In the genomic region with DNA sequence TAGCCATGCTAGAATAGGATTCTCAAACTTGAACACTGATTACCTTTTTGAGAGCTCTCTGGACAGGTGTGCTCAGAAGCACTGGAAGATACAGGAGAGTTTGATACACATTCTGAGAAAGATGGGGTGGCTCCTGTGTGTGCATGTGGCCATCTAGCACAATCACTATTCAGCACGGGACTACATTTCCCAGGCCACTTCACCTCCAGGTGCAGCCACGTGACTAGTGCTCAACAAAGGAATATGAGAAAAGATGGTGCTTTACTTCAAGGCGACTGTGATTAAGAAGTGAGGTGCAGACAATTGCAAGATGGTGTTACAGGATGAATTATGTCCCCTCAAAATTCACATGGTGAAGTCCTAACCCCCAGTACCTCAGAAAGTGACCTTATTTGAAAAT, we compare ENCODE assay signal across 22 cellular contexts.
A peak's percentile ranks its signal among the peaks of the same experiment; 100 is the strongest.
DNase-seq lines count a peak whose midpoint lies in the region; ATAC-seq, FAIRE-seq and TF ChIP-seq lines count a peak whose summit lies in the region.
"Had no signal": no experiment of that assay in that cellular context is flagged by ENCODE, and none has a peak within 500 bp of the region (broad histone marks: within the 10 kb centered on the region; RNA-seq: fewer than 3 reads in every experiment).

No MANE protein-coding gene starts in this region.

- peak overlapping the region; percentile 50; the same call in 1 of the 2 replicates for H2BK20ac ChIP-seq in IMR-90 (ENCODE audit: low read depth, low read length)

- no peak for TF ChIP-seq POLR2A in IMR-90 (IDR thresholded peaks at IDR 0.05; ENCODE audit: low read depth, low read length)
- no peak for TF ChIP-seq POLR2A in GM12892 (IDR thresholded peaks at IDR 0.05; ENCODE audit: low read depth, low read length)

- TF ChIP-seq CTCF in IMR-90 (conservative IDR thresholded peaks at IDR 0.05; ENCODE audit: low read depth, low read length) (no peak), activated B cell treated with CpG ODN at 0.5 μM for 24 hours (IDR thresholded peaks at IDR 0.05) (no peak), tibial artery (IDR thresholded peaks at IDR 0.05) (no peak)

- H3K4me1 ChIP-seq in IMR-90 (ENCODE audit: control insufficient read depth, insufficient read depth, low read length), result peaks cover 11% of the 10 kb centered on the region
- peaks cover 0 to 18% (median 3%) of the 10 kb centered on the region in 4 donors for H3K4me1 ChIP-seq in tibial artery

- DNase-seq in activated CD4-positive, alpha-beta T cell treated with anti-CD3 and anti-CD28 coated beads, Interleukin-2, amount 10 ng/mL, durations not matched to agents 7 days and 5 days, result no peak
- no peak for DNase-seq in activated CD4-positive, alpha-beta T cell treated with anti-CD3 and anti-CD28 coated beads for 4 hours
- no peak for DNase-seq in IMR-90
- DNase-seq in activated B cell treated with CpG ODN at 0.5 μM for 24 hours, result no peak
- DNase-seq in naive B cell, result no peak
- DNase-seq in GM12892 (ENCODE audit: insufficient read length), result no peak
- no peak for DNase-seq in tibial artery
- DNase-seq: activated CD4-positive, alpha-beta T cell treated with anti-CD3 and anti-CD28 coated beads for 1 hour; activated CD8-positive, alpha-beta memory T cell treated with anti-CD3 and anti-CD28 coated beads, Interleukin-2, amount 50 U/mL, for 4 hours; Calu3; dorsolateral prefrontal cortex; EL; GM23248; heart left ventricle; MG63; NCI-H1417 treated with DMSO at 0.1 percent for 48 hours; NCI-H2171; ovary had no signal

- H3K9me3 ChIP-seq in IMR-90 (ENCODE audit: control insufficient read depth, insufficient read depth, low read length) (no peaks in the 10 kb centered on the region), tibial artery (no peaks in the 10 kb centered on the region)
- H3K9me3 ChIP-seq: heart left ventricle, MG63, ovary, right atrium auricular region had no signal

- no peaks in the 10 kb centered on the region for H3K36me3 ChIP-seq in IMR-90 (ENCODE audit: control insufficient read depth, insufficient read depth, low read length)
- H3K36me3 ChIP-seq in tibial artery, result peaks cover 0 to under 1% (median 0%) of the 10 kb centered on the region in 3 donors
- H3K36me3 ChIP-seq: heart left ventricle, MG63, ovary, right atrium auricular region had no signal

- no peak overlapping the region; the same call in 1 of the 2 replicates for H4K5ac ChIP-seq in IMR-90 (ENCODE audit: low read depth, low read length)

- H3K36me3 Mint-ChIP-seq in activated CD4-positive, alpha-beta T cell treated with anti-CD3 and anti-CD28 coated beads, Interleukin-2, amount 10 ng/mL, durations not matched to agents 7 days and 5 days (ENCODE audit: low read depth), result peaks cover 42% of the 10 kb centered on the region
- H3K36me3 Mint-ChIP-seq in activated B cell treated with CpG ODN at 0.5 μM for 24 hours (ENCODE audit: low read depth), result peaks cover 35% of the 10 kb centered on the region
- peaks cover 25 to 33% of the 10 kb centered on the region in 2 donors for H3K36me3 Mint-ChIP-seq in naive B cell
- H3K36me3 Mint-ChIP-seq: natural killer cell treated with Interleukin-12 subunit alpha and Interleukin-12 subunit beta and Interleukin-15 and Interleukin-18, amount 100 ng/mL, for 72 hours had no signal

- peaks cover 76% of the 10 kb centered on the region for H3K4me1 Mint-ChIP-seq in activated CD4-positive, alpha-beta T cell treated with anti-CD3 and anti-CD28 coated beads, Interleukin-2, amount 10 ng/mL, durations not matched to agents 7 days and 5 days
- H3K4me1 Mint-ChIP-seq in activated B cell treated with CpG ODN at 0.5 μM for 24 hours (peaks cover 81% of the 10 kb centered on the region), naive B cell (peaks cover 48 to 84% (median 52%) of the 10 kb centered on the region in 3 donors)

- H3K4me3 ChIP-seq in IMR-90 (ENCODE audit: insufficient read depth, low read depth, low read length) (no peak overlapping the region), tibial artery (no peak overlapping the region)
- H3K4me3 ChIP-seq: BLaER1, dorsolateral prefrontal cortex, GM23248, heart left ventricle, MG63, ovary, right atrium auricular region had no signal

- no peak for FAIRE-seq in GM12892 (lab: Jason Lieb, UNC)

- no peak overlapping the region for H3K27ac ChIP-seq in IMR-90 (ENCODE audit: insufficient read depth, low read length)
- no peak overlapping the region for H3K27ac ChIP-seq in tibial artery
- H3K27ac ChIP-seq: BLaER1, dorsolateral prefrontal cortex, GM23248, heart left ventricle, ovary, right atrium auricular region had no signal

- no peak overlapping the region for H2AFZ ChIP-seq in IMR-90 (replicated peaks; ENCODE audit: low read length, poor library complexity)
- H2AFZ ChIP-seq: GM23248 had no signal

- no peak for TF ChIP-seq RAD21 in IMR-90 (IDR thresholded peaks at IDR 0.05; ENCODE audit: low read length)

- no peaks in the 10 kb centered on the region for H3K27me3 ChIP-seq in IMR-90 (ENCODE audit: control insufficient read depth, insufficient read depth, low read length)
- no peaks in the 10 kb centered on the region for H3K27me3 ChIP-seq in tibial artery
- H3K27me3 ChIP-seq: BLaER1, dorsolateral prefrontal cortex, heart left ventricle, MG63, ovary, right atrium auricular region had no signal

- peaks cover 8% of the 10 kb centered on the region for H3K9me3 Mint-ChIP-seq in activated CD4-positive, alpha-beta T cell treated with anti-CD3 and anti-CD28 coated beads, Interleukin-2, amount 10 ng/mL, durations not matched to agents 7 days and 5 days
- H3K9me3 Mint-ChIP-seq in activated B cell treated with CpG ODN at 0.5 μM for 24 hours (no peaks in the 10 kb centered on the region), naive B cell (peaks cover 0 to 7% (median 2%) of the 10 kb centered on the region in 7 donors)
- H3K9me3 Mint-ChIP-seq: natural killer cell treated with Interleukin-12 subunit alpha and Interleukin-12 subunit beta and Interleukin-15 and Interleukin-18, amount 100 ng/mL, for 72 hours had no signal

- H2BK120ac ChIP-seq in IMR-90 (ENCODE audit: low read depth, low read length), result peak overlapping the region; percentile 5; the same call in 1 of the 2 replicates

- 100% methylated on average over 1 of the region's 3 CpGs; no CpG with 5 or more reads in 1 of the 2 experiments for WGBS in IMR-90 (ENCODE audit: extremely low coverage in 2 of 2, insufficient read length in 1 of 2), 2 experiments

- CTCF ChIA-PET in activated CD4-positive, alpha-beta T cell treated with anti-CD3 and anti-CD28 coated beads, Interleukin-2, amount 10 ng/mL, durations not matched to agents 7 days and 5 days (lab: Charles Lee), result interaction anchor here (1.5 kb wide), 1 partner anchor 9 kb away, joined by 4 read pairs; no protein-coding TSS in a partner anchor
- CTCF ChIA-PET in IMR-90 (lab: Yijun Ruan, JAX), result no interaction called here
- CTCF ChIA-PET in activated B cell treated with CpG ODN at 0.5 μM for 24 hours (lab: Charles Lee), result no interaction called here

- no peak overlapping the region for H3K9ac ChIP-seq in IMR-90 (ENCODE audit: low read depth, low read length)
- H3K9ac ChIP-seq: BLaER1, GM23248 had no signal

- peak overlapping the region; percentile 95; the same call in 1 of the 3 replicates for H2BK15ac ChIP-seq in IMR-90 (ENCODE audit: low read depth, low read length)

- ATAC-seq in IMR-90 (ENCODE audit: low read depth) (no peak), activated B cell treated with CpG ODN at 0.5 μM for 24 hours (ENCODE audit: low read depth) (no peak), naive B cell (ENCODE audit: low read depth in 2 of 2) (no peak), HG03045 (IDR thresholded peaks at IDR 0.05; ENCODE audit: unreplicated experiment) (no peak)
- ATAC-seq: heart left ventricle; natural killer cell treated with Interleukin-12 subunit alpha and Interleukin-12 subunit beta and Interleukin-15 and Interleukin-18, amount 100 ng/mL, for 72 hours had no signal

- H3K23ac ChIP-seq in IMR-90 (ENCODE audit: low read depth, low read length), result no peak overlapping the region

- H4K8ac ChIP-seq in IMR-90 (ENCODE audit: low read depth in 2 of 2, low read length in 2 of 2), result no peak overlapping the region

- H4K91ac ChIP-seq in IMR-90 (ENCODE audit: insufficient read depth, low read depth, low read length), result 0 out of 2 replicates have a peak overlapping the region, but pooled peaks have one; percentile 13

- dilution Hi-C loops in IMR-90 (cut with HindIII; ENCODE audit: low sequenced_read_pairs, unreplicated experiment), result no loop called here

- in situ Hi-C loops in IMR-90 (cut with MboI; ENCODE audit: low sequenced_read_pairs), result no loop called here

- no peak overlapping the region for H3K56ac ChIP-seq in IMR-90 (ENCODE audit: extremely low read depth, insufficient read depth, low read length)

- POLR2A ChIA-PET in activated CD4-positive, alpha-beta T cell treated with anti-CD3 and anti-CD28 coated beads, Interleukin-2, amount 10 ng/mL, durations not matched to agents 7 days and 5 days (lab: Charles Lee), result no interaction called here
- POLR2A ChIA-PET in IMR-90 (lab: Charles Lee; ENCODE audit: unreplicated experiment) (no interaction called here), activated B cell treated with CpG ODN at 0.5 μM for 24 hours (lab: Charles Lee) (no interaction called here)

- no TSS peak for BruUV-seq in IMR-90 (replicated peaks; lab: Mats Ljungman, UMichigan)

- H2AK9ac ChIP-seq in IMR-90 (replicated peaks; ENCODE audit: low read depth, low read length, poor library complexity), result no peak overlapping the region

- H3K27ac Mint-ChIP-seq in activated CD4-positive, alpha-beta T cell treated with anti-CD3 and anti-CD28 coated beads, Interleukin-2, amount 10 ng/mL, durations not matched to agents 7 days and 5 days, result peak overlapping the region; percentile 73
- H3K27ac Mint-ChIP-seq in activated B cell treated with CpG ODN at 0.5 μM for 24 hours, result peak overlapping the region; percentile 78
- H3K27ac Mint-ChIP-seq in naive B cell, result peak overlapping the region; percentile 49 to 88 (median 68)
- H3K27ac Mint-ChIP-seq: natural killer cell treated with Interleukin-12 subunit alpha and Interleukin-12 subunit beta and Interleukin-15 and Interleukin-18, amount 100 ng/mL, for 72 hours had no signal

- H3K18ac ChIP-seq in IMR-90 (ENCODE audit: low read depth, low read length), result no peak overlapping the region

- H3K27me3 Mint-ChIP-seq in activated CD4-positive, alpha-beta T cell treated with anti-CD3 and anti-CD28 coated beads, Interleukin-2, amount 10 ng/mL, durations not matched to agents 7 days and 5 days, result no peaks in the 10 kb centered on the region
- H3K27me3 Mint-ChIP-seq in activated B cell treated with CpG ODN at 0.5 μM for 24 hours, result no peaks in the 10 kb centered on the region
- no peaks in the 10 kb centered on the region for H3K27me3 Mint-ChIP-seq in naive B cell

- H2BK5ac ChIP-seq in IMR-90 (ENCODE audit: low read depth, low read length, poor library complexity, severe bottlenecking), result no peak overlapping the region

- no peak overlapping the region; the same call in 1 of the 2 replicates for H3K14ac ChIP-seq in IMR-90 (replicated peaks; ENCODE audit: low read depth, low read length)

- H3K4me3 Mint-ChIP-seq in activated CD4-positive, alpha-beta T cell treated with anti-CD3 and anti-CD28 coated beads, Interleukin-2, amount 10 ng/mL, durations not matched to agents 7 days and 5 days, result no peak overlapping the region
- no peak overlapping the region for H3K4me3 Mint-ChIP-seq in activated B cell treated with CpG ODN at 0.5 μM for 24 hours
- peak overlapping the region in 4 of 8 donors; percentile 8 to 49 (median 28) for H3K4me3 Mint-ChIP-seq in naive B cell
- H3K4me3 Mint-ChIP-seq: natural killer cell treated with Interleukin-12 subunit alpha and Interleukin-12 subunit beta and Interleukin-15 and Interleukin-18, amount 100 ng/mL, for 72 hours had no signal

- peaks cover 7% of the 10 kb centered on the region for H3K9me1 ChIP-seq in IMR-90 (ENCODE audit: insufficient read depth, low read length)

- H2AK5ac ChIP-seq in IMR-90 (ENCODE audit: low read depth, low read length), result peak overlapping the region; percentile 76; the same call in 1 of the 2 replicates

- H3K4ac ChIP-seq in IMR-90 (ENCODE audit: low read depth, low read length), result peak overlapping the region; percentile 6; the same call in 1 of the 2 replicates

- no peaks in the 10 kb centered on the region for H3K79me1 ChIP-seq in IMR-90 (ENCODE audit: low read depth in 1 of 2, low read length in 2 of 2)

- H3K4me2 ChIP-seq in IMR-90 (ENCODE audit: low read depth, low read length), result no peak overlapping the region
- H3K4me2 ChIP-seq: BLaER1 had no signal

- intact Hi-C loops in IMR-90 (cut with micrococcal nuclease) (no loop called here), activated B cell treated with CpG ODN at 0.5 μM for 24 hours (cut with micrococcal nuclease) (no loop called here), tibial artery (cut with DNase I; ENCODE audit: low total_unique reads) (no loop called here)

- no peaks in the 10 kb centered on the region for H4K20me1 ChIP-seq in IMR-90 (ENCODE audit: insufficient read depth, low read length)
